Comparison of ENCODE assay signal across 9 cellular contexts in genomic region chr3:127455541-127456450, GRCh38.
DNase-seq lines count a peak whose midpoint lies in the region; ATAC-seq, FAIRE-seq and TF ChIP-seq lines count a peak whose summit lies in the region.
"Had no signal": no experiment of that assay in that cellular context is flagged by ENCODE, and none has a peak within 500 bp of the region (broad histone marks: within the 10 kb centered on the region; RNA-seq: fewer than 3 reads in every experiment).

No MANE protein-coding gene starts in this region.

- H3K9me2 ChIP-seq in MM.1S (replicated peaks; ENCODE audit: insufficient read depth, low read length): no peaks in the 10 kb centered on the region

- TF ChIP-seq RAD21 in GM12878 (IDR thresholded peaks at IDR 0.05; ENCODE audit: insufficient read depth, low read depth, low read length): peak; percentile 89

- H3K4me1 ChIP-seq in MM.1S (ENCODE audit: low read length) (no peaks in the 10 kb centered on the region; the same call in 1 of the 2 replicates), GM12878 (ENCODE audit: control insufficient read depth, insufficient read depth, low read length) (no peaks in the 10 kb centered on the region)

- no peak overlapping the region; the same call in 1 of the 2 replicates for H3K4me3 ChIP-seq in MM.1S (ENCODE audit: low read length)
- H3K4me3 ChIP-seq in GM12878: no peak overlapping the region
- H3K4me3 ChIP-seq in retinal pigment epithelial cell (ENCODE audit: low read length): peak overlapping the region; percentile 35

- POLR2A ChIA-PET in GM12878 (lab: Charles Lee): no interaction called here

- H3K9me3 ChIP-seq in MM.1S (replicated peaks; ENCODE audit: insufficient read depth, low read length): no peaks in the 10 kb centered on the region
- H3K9me3 ChIP-seq in GM12878 (replicated peaks; ENCODE audit: control insufficient read depth, insufficient read depth, low read length): no peaks in the 10 kb centered on the region

- no TSS peak for BruUV-seq in GM12878 (replicated peaks; lab: Mats Ljungman, UMichigan)

- H3K9ac ChIP-seq in MM.1S (ENCODE audit: low read length): no peak overlapping the region
- no peak overlapping the region for H3K9ac ChIP-seq in GM12878 (ENCODE audit: control insufficient read depth, insufficient read depth, low read length)

- 2% methylated on average over 49 of the region's 67 CpGs for WGBS in GM12878 (ENCODE audit: insufficient coverage, insufficient replicate concordance, low lambda C conversion rate, missing lambda C conversion rate)

- no peak for TF ChIP-seq EP300 in GM12878 (IDR thresholded peaks at IDR 0.05; ENCODE audit: borderline replicate concordance in 1 of 2, control insufficient read depth in 1 of 2, low read depth in 2 of 2, low read length in 2 of 2)

- CTCF ChIA-PET in GM12878 (lab: Yijun Ruan, JAX): interaction anchor here (0.6 to 5.5 kb wide), 19 partner anchors 9 to 932 kb away, joined by 3 to 65 read pairs (median 3); no protein-coding TSS in a partner anchor

- DNase-seq in DMS153 (lab: John Stamatoyannopoulos, UW) (peak; percentile 82), MM.1S (peak; percentile 70), SK-N-DZ (ENCODE audit: low spot score) (peak; percentile 78), GM12878 (ENCODE audit: low read depth, low spot score) (no peak), iPS DF 4.7 (ENCODE audit: extremely low read depth, low spot score) (peak; percentile 66), retinal pigment epithelial cell (ENCODE audit: low read depth) (no peak)

- TF ChIP-seq CTCF in MM.1S (IDR thresholded peaks at IDR 0.05; ENCODE audit: low read length): peak; percentile 81
- peak; percentile 62 to 81 (median 80); a peak in 5 of 6 replicates for TF ChIP-seq CTCF in GM12878 (IDR thresholded peaks at IDR 0.05 in 2 of 3, conservative IDR thresholded peaks at IDR 0.05 in 1 of 3; ENCODE audit: control insufficient read depth in 2 of 3, extremely low read depth in 1 of 3, insufficient read depth in 1 of 3, low read depth in 3 of 3, low read length in 3 of 3)
- peak; percentile 70 for TF ChIP-seq CTCF in retinal pigment epithelial cell (conservative IDR thresholded peaks at IDR 0.05; ENCODE audit: low read depth, low read length)

- H3K79me2 ChIP-seq in MM.1S (ENCODE audit: low read length) (no peaks in the 10 kb centered on the region), GM12878 (ENCODE audit: control insufficient read depth, insufficient read depth, low read length) (no peaks in the 10 kb centered on the region)

- no peaks in the 10 kb centered on the region for H3F3A ChIP-seq in MM.1S (ENCODE audit: insufficient read depth, low read length)

- H3K27me3 ChIP-seq in MM.1S (replicated peaks; ENCODE audit: insufficient read depth, low read length): peaks cover 63% of the 10 kb centered on the region
- H3K27me3 ChIP-seq in GM12878 (replicated peaks in 1 of 2; ENCODE audit: control insufficient read depth in 2 of 2, insufficient read depth in 2 of 2, low read length in 1 of 2): peaks cover 12 to 16% of the 10 kb centered on the region in 2 experiments

- H3K4me2 ChIP-seq in MM.1S (ENCODE audit: low read depth, low read length) (peak overlapping the region; percentile 60; the same call in 1 of the 2 replicates), GM12878 (ENCODE audit: control insufficient read depth, insufficient read depth) (no peak overlapping the region)

- no peak for FAIRE-seq in GM12878 (lab: Jason Lieb, UNC)
- FAIRE-seq: colon had no signal

- RAD21 ChIA-PET in GM12878 (lab: Charles Lee; ENCODE audit: unreplicated experiment): interaction anchor here (0.6 to 1.7 kb wide), 12 partner anchors 8 to 929 kb away, joined by 3 to 10 read pairs (median 4); no protein-coding TSS in a partner anchor

- TF ChIP-seq POLR2A in GM12878 (IDR thresholded peaks at IDR 0.05; ENCODE audit: low read depth, low read length): no peak

- intact Hi-C loops in GM12878 (cut with micrococcal nuclease; ENCODE audit: unreplicated experiment): loop anchor here (1.0 to 10.0 kb wide), 5 partner anchors 89 to 933 kb away; partner anchors contain the start of gene PLXNA1

- H2AFZ ChIP-seq in MM.1S (ENCODE audit: low read length) (0 out of 2 replicates have a peak overlapping the region, but pooled peaks have one; percentile 48), GM12878 (ENCODE audit: control insufficient read depth, low read depth, low read length) (no peak overlapping the region)

- no peaks in the 10 kb centered on the region for H3K36me3 ChIP-seq in MM.1S (replicated peaks; ENCODE audit: insufficient read depth, low read length)
- H3K36me3 ChIP-seq in GM12878 (ENCODE audit: control insufficient read depth in 2 of 2, insufficient read depth in 2 of 2, low read length in 1 of 2): no peaks in the 10 kb centered on the region

- no peaks in the 10 kb centered on the region for H4K20me1 ChIP-seq in MM.1S (ENCODE audit: insufficient read depth, low read length)
- no peaks in the 10 kb centered on the region for H4K20me1 ChIP-seq in GM12878 (ENCODE audit: control insufficient read depth, insufficient read depth)

- in situ Hi-C loops in GM12878 (cut with MboI): loop anchor here (5.0 kb wide), 1 partner anchor 778 kb away; no protein-coding TSS in a partner anchor

- H3K27ac ChIP-seq in MM.1S (ENCODE audit: low read length): no peak overlapping the region
- H3K27ac ChIP-seq in GM12878 (ENCODE audit: control insufficient read depth, insufficient read depth): no peak overlapping the region

- ATAC-seq in GM21737 (IDR thresholded peaks at IDR 0.05; ENCODE audit: unreplicated experiment) (peak; percentile 77), GM12878 (peak; percentile 99), GM18907 (IDR thresholded peaks at IDR 0.05; ENCODE audit: unreplicated experiment) (no peak)

- SMC1A ChIA-PET in GM12878 (lab: Charles Lee; ENCODE audit: uncharacterized antibody, unreplicated experiment): interaction anchor here (0.6 to 3.0 kb wide), 5 partner anchors 15 to 776 kb away, joined by 3 to 14 read pairs (median 3); no protein-coding TSS in a partner anchor

TF ChIP-seq in GM12878, 131 proteins besides CTCF, POLR2A, EP300 and RAD21 (continues in another document):
- TF ChIP-seq ZNF592 (IDR thresholded peaks at IDR 0.05) (peak; percentile 34; the same call in 1 of the 2 replicates), E2F4 (IDR thresholded peaks at IDR 0.05; ENCODE audit: low read depth, low read length) (no peak), RUNX3 (IDR thresholded peaks at IDR 0.05; ENCODE audit: low read length) (peak; percentile 36), GATAD2B (conservative IDR thresholded peaks at IDR 0.05; ENCODE audit: low read depth) (peak; percentile 47; the same call in 1 of the 2 replicates), IKZF1 (conservative IDR thresholded peaks at IDR 0.05) (peak; percentile 35), LARP7 (IDR thresholded peaks at IDR 0.05) (peak; percentile 57; the same call in 1 of the 2 replicates), SUZ12 (IDR thresholded peaks at IDR 0.05; ENCODE audit: unreplicated experiment) (peak; percentile 29), PAX5 (IDR thresholded peaks at IDR 0.05; ENCODE audit: borderline replicate concordance, low read depth, low read length) (no peak), PKNOX1 (IDR thresholded peaks at IDR 0.05) (no peak), MTA2 (IDR thresholded peaks at IDR 0.05; ENCODE audit: low read depth) (no peak), STAT1 (conservative IDR thresholded peaks at IDR 0.05) (0 out of 2 replicates have a peak, but pooled peaks have one; percentile 48), SMARCA5 (IDR thresholded peaks at IDR 0.05) (peak; percentile 81)

Comparison
In these comparisons a context has a peak if more than half of its experiments do, and no peak if none do; other contexts are left out.
1. DNase-seq: peak in DMS153 (single experiment), MM.1S (single experiment), SK-N-DZ (single experiment) and iPS DF 4.7 (single experiment); none in GM12878 (single experiment) and retinal pigment epithelial cell (single experiment).
2. Peak in every context shown above with its lines, with median percentiles within 50 percentile points of each other: CTCF ChIP-seq.